Comparison of ENCODE assay signal across 8 cellular contexts in the genomic region with DNA sequence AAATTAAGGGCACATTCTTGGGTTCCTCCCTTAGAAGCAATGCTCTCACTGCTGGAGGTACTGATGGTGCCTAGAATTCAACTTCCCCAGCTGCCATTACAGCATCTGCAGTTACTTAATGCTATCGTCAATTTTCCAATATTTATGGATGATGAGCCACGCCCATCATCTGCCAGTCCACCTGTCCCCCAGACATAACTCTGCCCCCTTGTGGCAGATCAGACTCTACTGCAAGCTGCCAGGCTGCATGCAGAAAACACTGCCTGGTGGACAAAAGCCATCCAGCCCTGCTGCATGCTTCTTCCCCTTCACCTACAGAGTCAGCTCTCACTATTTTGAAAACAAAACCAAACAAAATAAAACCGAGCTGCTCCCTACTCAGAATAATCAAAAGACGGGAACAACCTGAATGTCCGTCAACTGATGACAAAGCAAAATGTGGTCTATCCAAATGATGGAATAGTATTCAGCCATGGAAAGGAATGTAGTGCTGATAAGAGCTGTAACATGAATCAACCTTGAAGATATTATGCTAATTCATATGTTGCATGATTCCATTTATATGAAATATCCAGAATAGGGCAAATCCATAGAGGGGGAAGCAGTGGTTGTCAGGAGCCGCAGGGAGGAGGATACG.
DNase-seq lines count a peak whose midpoint lies in the region; ATAC-seq, FAIRE-seq and TF ChIP-seq lines count a peak whose summit lies in the region.

No MANE protein-coding gene starts in this region.

- peak; percentile 70 for ATAC-seq in GM21717 (IDR thresholded peaks at IDR 0.05; ENCODE audit: unreplicated experiment)

- BruUV-seq in endothelial cell of umbilical vein (replicated peaks; lab: Mats Ljungman, UMichigan): no TSS peak

- H4K20me1 ChIP-seq in endothelial cell of umbilical vein (replicated peaks; ENCODE audit: control insufficient read depth, extremely low read depth, insufficient read depth, low read length): no peaks in the 10 kb centered on the region

- H3K36me3 ChIP-seq in SJSA1 (no peaks in the 10 kb centered on the region), endothelial cell of umbilical vein (ENCODE audit: control insufficient read depth in 2 of 2, extremely low read depth in 1 of 2, insufficient read depth in 2 of 2, low read length in 2 of 2) (no peaks in the 10 kb centered on the region)

- no peak overlapping the region for H3K9ac ChIP-seq in endothelial cell of umbilical vein (replicated peaks; ENCODE audit: extremely low read depth, insufficient read depth, low read length)

- peak; percentile 70 for FAIRE-seq in endothelial cell of umbilical vein (lab: Jason Lieb, UNC)

- no peak for TF ChIP-seq POLR2A in endothelial cell of umbilical vein (IDR thresholded peaks at IDR 0.05; ENCODE audit: low read depth, low read length)

- H3K4me2 ChIP-seq in endothelial cell of umbilical vein (ENCODE audit: insufficient read depth, low read length): no peak overlapping the region

- dilution Hi-C loops in endothelial cell of umbilical vein (cut with MboI; ENCODE audit: extremely low pct_ligation_motif_present, low sequenced_read_pairs): no loop called here

- no peaks in the 10 kb centered on the region for H3K79me2 ChIP-seq in endothelial cell of umbilical vein (ENCODE audit: control insufficient read depth, insufficient read depth, low read length)

- POLR2A ChIA-PET in endothelial cell of umbilical vein (lab: Charles Lee): no interaction called here

- peak; percentile 23 to 25 for DNase-seq in activated CD4-positive, alpha-beta T cell treated with anti-CD3 and anti-CD28 coated beads for 24 hours (ENCODE audit: low read depth in 2 of 2)
- DNase-seq in activated CD4-positive, alpha-beta T cell treated with anti-CD3 and anti-CD28 coated beads for 1 hour: no peak
- DNase-seq in HuH-7.5 (ENCODE audit: low spot score) (peak; percentile 32), SJSA1 (ENCODE audit: low read depth in 1 of 2, low spot score in 2 of 2) (peak; percentile 31 to 65), endothelial cell of umbilical vein (ENCODE audit: low read depth, low spot score) (peak; percentile 23), renal cortical epithelial cell (ENCODE audit: low read depth) (peak; percentile 51), nucleus accumbens (lab: John Stamatoyannopoulos, UW) (no peak)

- TF ChIP-seq CTCF in endothelial cell of umbilical vein (IDR thresholded peaks at IDR 0.05; ENCODE audit: extremely low read depth in 1 of 2, insufficient read depth in 1 of 2, low read depth in 1 of 2, low read length in 2 of 2): peak; percentile 80 to 83

- no peak overlapping the region for H3K4me3 ChIP-seq in SJSA1
- no peak overlapping the region for H3K4me3 ChIP-seq in endothelial cell of umbilical vein (replicated peaks in 1 of 3; ENCODE audit: insufficient read depth in 1 of 3, low read depth in 1 of 3, low read length in 3 of 3)

- intact Hi-C loops in endothelial cell of umbilical vein (cut with micrococcal nuclease): loop anchor here (1.0 to 5.0 kb wide), 4 partner anchors 61 to 652 kb away; partner anchors contain the start of gene ZNF622

- H3K4me1 ChIP-seq in SJSA1 (replicated peaks) (no peaks in the 10 kb centered on the region), endothelial cell of umbilical vein (ENCODE audit: control insufficient read depth, extremely low read depth, insufficient read depth, low read length) (no peaks in the 10 kb centered on the region)

- no peaks in the 10 kb centered on the region; the same call in 1 of the 2 replicates for H3K27me3 ChIP-seq in SJSA1 (replicated peaks)
- H3K27me3 ChIP-seq in endothelial cell of umbilical vein (ENCODE audit: control insufficient read depth in 2 of 2, insufficient read depth in 2 of 2, low read length in 2 of 2): peaks cover 4 to 11% of the 10 kb centered on the region in 2 experiments

- CTCF ChIA-PET in endothelial cell of umbilical vein (lab: Charles Lee): interaction anchor here (0.6 to 4.3 kb wide), 14 partner anchors 7 to 673 kb away, joined by 3 to 31 read pairs (median 4); no protein-coding TSS in a partner anchor

- H3K27ac ChIP-seq in SJSA1 (no peak overlapping the region), endothelial cell of umbilical vein (ENCODE audit: insufficient read depth, low read depth, low read length) (no peak overlapping the region)

- no peak overlapping the region for H2AFZ ChIP-seq in endothelial cell of umbilical vein (ENCODE audit: low read depth, low read length)

- no peaks in the 10 kb centered on the region for H3K9me3 ChIP-seq in SJSA1 (replicated peaks)
- H3K9me3 ChIP-seq in endothelial cell of umbilical vein (replicated peaks; ENCODE audit: control insufficient read depth, insufficient read depth, low read length): no peaks in the 10 kb centered on the region

- H3K9me1 ChIP-seq in endothelial cell of umbilical vein (replicated peaks; ENCODE audit: control insufficient read depth, extremely low read depth, insufficient read depth, low read length): no peaks in the 10 kb centered on the region

TF ChIP-seq in endothelial cell of umbilical vein, 7 proteins besides CTCF, POLR2A, EP300 and RAD21:
- no peak for TF ChIP-seq JUN (IDR thresholded peaks at IDR 0.05; ENCODE audit: borderline replicate concordance, insufficient read depth, insufficient read length, low read depth)
- no peak for TF ChIP-seq POLR2AphosphoS5 (IDR thresholded peaks at IDR 0.05; ENCODE audit: insufficient read depth, low read depth, low read length)
- no peak for TF ChIP-seq GATA2 (IDR thresholded peaks at IDR 0.05; ENCODE audit: insufficient read depth, insufficient read length, low read depth, low read length)
- no peak for TF ChIP-seq EZH2 (IDR thresholded peaks at IDR 0.05; ENCODE audit: borderline replicate concordance, low read depth, low read length, severe bottlenecking)
- TF ChIP-seq, protein P1, sequence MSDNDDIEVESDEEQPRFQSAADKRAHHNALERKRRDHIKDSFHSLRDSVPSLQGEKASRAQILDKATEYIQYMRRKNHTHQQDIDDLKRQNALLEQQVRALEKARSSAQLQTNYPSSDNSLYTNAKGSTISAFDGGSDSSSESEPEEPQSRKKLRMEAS (IDR thresholded peaks at IDR 0.05; ENCODE audit: insufficient read depth, insufficient read length): no peak

Comparison
In these comparisons a context has a peak if more than half of its experiments do, and no peak if none do; other contexts are left out.
1. DNase-seq: peak in activated CD4-positive, alpha-beta T cell treated with anti-CD3 and anti-CD28 coated beads for 24 hours (2 of 2), HuH-7.5 (single experiment), SJSA1 (2 of 2), endothelial cell of umbilical vein (single experiment) and renal cortical epithelial cell (single experiment); none in activated CD4-positive, alpha-beta T cell treated with anti-CD3 and anti-CD28 coated beads for 1 hour (single experiment) and nucleus accumbens (0 of 56).